ENCODE assay signal across 8 cellular contexts in the genomic region with DNA sequence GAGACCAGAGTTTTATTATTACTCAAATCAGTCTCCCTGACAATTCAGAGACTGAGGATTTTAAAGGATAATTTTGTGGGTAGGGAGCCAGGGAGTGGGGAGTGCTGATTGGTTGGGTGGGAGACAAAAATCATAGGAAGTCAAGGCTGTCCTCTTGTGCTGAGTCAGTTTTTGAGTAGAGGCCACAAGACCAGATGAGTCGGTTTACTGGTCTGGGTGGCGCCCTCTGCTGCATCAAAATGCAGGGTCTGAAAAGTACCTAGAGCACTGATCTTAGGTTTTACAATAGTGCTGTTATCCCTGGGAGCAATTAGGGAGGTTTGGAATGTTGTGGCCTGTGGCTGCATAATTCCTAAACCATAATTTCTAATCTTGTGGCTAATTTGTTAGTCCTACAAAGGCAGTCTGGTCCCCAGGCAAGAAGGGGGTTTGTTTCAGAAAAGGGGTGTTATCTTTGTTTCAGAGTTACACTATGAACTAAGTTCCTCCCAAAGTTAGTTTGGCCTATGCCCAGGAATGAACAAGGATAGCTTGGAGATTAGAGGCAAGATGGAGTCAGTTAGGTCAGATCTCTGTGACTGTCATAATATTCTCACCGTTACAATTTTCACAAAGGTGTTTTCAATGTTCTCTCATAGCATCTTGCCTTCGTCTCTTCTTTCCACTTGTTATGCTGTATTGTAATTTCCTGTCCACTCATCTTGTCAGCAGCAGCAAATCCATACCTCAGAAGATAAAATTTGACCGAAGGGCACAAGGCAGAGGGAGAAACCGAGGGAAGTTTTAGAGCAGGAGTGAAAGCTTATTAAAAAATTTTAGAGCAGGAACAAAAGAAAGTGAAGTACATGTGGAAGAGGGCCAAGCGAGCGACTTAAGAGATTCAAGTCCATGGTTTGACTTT. TPM values are rescaled to one million over a fixed set of nuclear protein-coding genes. Genes with fewer than 3 reads are reported as not detected.
DNase-seq lines count a peak whose midpoint lies in the region; ATAC-seq, FAIRE-seq and TF ChIP-seq lines count a peak whose summit lies in the region.

No MANE protein-coding gene starts in this region.

- peak overlapping the region; percentile 37 for H3K27ac ChIP-seq in A673 (ENCODE audit: low read depth, low read length, poor library complexity, severe bottlenecking)
- H3K27ac ChIP-seq in RWPE2 (ENCODE audit: poor library complexity, severe bottlenecking), result no peak overlapping the region

- peak; percentile 72 for ATAC-seq in HG03442 (IDR thresholded peaks at IDR 0.05; ENCODE audit: unreplicated experiment)
- ATAC-seq in RWPE2 (ENCODE audit: low read depth), result peak; percentile 86
- ATAC-seq in Right ventricle myocardium superior (ENCODE audit: poor library complexity), result peak; percentile 22
- peak; percentile 63 for ATAC-seq in sciatic nerve

- intact Hi-C loops in A673 (cut with micrococcal nuclease; ENCODE audit: unreplicated experiment), result loop anchor here (2.0 kb wide), 1 partner anchor 101 kb away; no protein-coding TSS in a partner anchor
- intact Hi-C loops in Right ventricle myocardium superior (cut with DNase I), result loop anchor here (5.0 kb wide), 1 partner anchor 61 kb away; a partner anchor contains a TSS
- intact Hi-C loops in sciatic nerve (cut with DNase I), result no loop called here

- peaks cover 41% of the 10 kb centered on the region for H3K4me1 ChIP-seq in A673 (ENCODE audit: insufficient read depth, low read length, poor library complexity, severe bottlenecking)
- H3K4me1 ChIP-seq in RWPE2 (ENCODE audit: insufficient read depth, poor library complexity, severe bottlenecking), result peaks cover under 1% of the 10 kb centered on the region

- H3K36me3 ChIP-seq in A673 (ENCODE audit: insufficient read depth, low read length, poor library complexity, severe bottlenecking) (no peaks in the 10 kb centered on the region), RWPE2 (ENCODE audit: low read depth) (no peaks in the 10 kb centered on the region)

- CTCF ChIA-PET in A673 (lab: Charles Lee), result no interaction called here

- H3K4me3 ChIP-seq in A673 (ENCODE audit: low read depth, low read length, poor library complexity, severe bottlenecking) (no peak overlapping the region), RWPE2 (ENCODE audit: severe bottlenecking) (no peak overlapping the region)

- no peaks in the 10 kb centered on the region for H3K27me3 ChIP-seq in A673 (replicated peaks; ENCODE audit: insufficient read depth, low read depth, low read length, poor library complexity)
- no peaks in the 10 kb centered on the region for H3K27me3 ChIP-seq in RWPE2 (ENCODE audit: insufficient read depth, poor library complexity, severe bottlenecking)

- BruUV-seq in A673 (replicated peaks; lab: Mats Ljungman, UMichigan), result no TSS peak

- DNase-seq in A673 (ENCODE audit: low spot score), result peak; percentile 78
- DNase-seq in GM12892 (ENCODE audit: insufficient read length), result no peak
- no peak for DNase-seq in RWPE2 (ENCODE audit: low spot score)
- DNase-seq in activated effector memory CD4-positive, alpha-beta T cell treated with anti-CD3 and anti-CD28 coated beads, Interleukin-2, amount 50 U/mL, for 16 hours, result peak; percentile 86
- peak; percentile 72 for DNase-seq in Right ventricle myocardium superior
- DNase-seq in sciatic nerve (ENCODE audit: low spot score), result peak; percentile 78
- DNase-seq in epidermal melanocyte (ENCODE audit: insufficient read length, low spot score), result no peak

- peak; percentile 40 for FAIRE-seq in GM12892 (lab: Jason Lieb, UNC)

- H3K9me3 ChIP-seq in A673 (ENCODE audit: low read depth, low read length, poor library complexity, severe bottlenecking) (no peaks in the 10 kb centered on the region), RWPE2 (ENCODE audit: severe bottlenecking) (no peaks in the 10 kb centered on the region)

- TF ChIP-seq CTCF in A673 (conservative IDR thresholded peaks at IDR 0.05; ENCODE audit: low read depth, low read length), result peak; percentile 63
- TF ChIP-seq CTCF in RWPE2 (IDR thresholded peaks at IDR 0.05; ENCODE audit: poor library complexity, severe bottlenecking), result peak; percentile 72

- TF ChIP-seq POLR2A in GM12892 (IDR thresholded peaks at IDR 0.05; ENCODE audit: low read depth, low read length), result no peak

- POLR2A ChIA-PET in A673 (lab: Charles Lee; ENCODE audit: low non-redundant PET), result no interaction called here

RNA-seq across cellular contexts. Expression of a gene that starts 59.2 kb away (rescaled TPM):
- 69.6 and 71.4 TPM in 2 replicates for total RNA-seq in A673 (2021)
- 18.4 TPM for polyA plus RNA-seq in GM12892 (2012; ENCODE audit: missing spikeins)
- total RNA-seq in Right ventricle myocardium superior, result 55.5 TPM
- 52.9 TPM for total RNA-seq in sciatic nerve

Comparison
In these comparisons a context has a peak if more than half of its experiments do, and no peak if none do; other contexts are left out.
1. DNase-seq: peak in A673 (single experiment), activated effector memory CD4-positive, alpha-beta T cell treated with anti-CD3 and anti-CD28 coated beads, Interleukin-2, amount 50 U/mL, for 16 hours (single experiment), Right ventricle myocardium superior (single experiment) and sciatic nerve (single experiment); none in GM12892 (single experiment), RWPE2 (single experiment) and epidermal melanocyte (single experiment).
2. ATAC-seq: peak in every context shown above with its lines; median percentile 86 in RWPE2; 72 in HG03442; 63 in sciatic nerve; 22 in Right ventricle myocardium superior.